In genomic region chr6:25057121-25057520, GRCh38 we compare ENCODE assay signal across 16 cellular contexts.
A peak's percentile ranks its signal among the peaks of the same experiment; 100 is the strongest.
DNase-seq lines count a peak whose midpoint lies in the region; ATAC-seq and TF ChIP-seq lines count a peak whose summit lies in the region.
"Had no signal": no experiment of that assay in that cellular context is flagged by ENCODE, and none has a peak within 500 bp of the region (broad histone marks: within the 10 kb centered on the region; RNA-seq: fewer than 3 reads in every experiment).

No MANE protein-coding gene starts in this region.

- no peak for ATAC-seq in CD4-positive, alpha-beta T cell (ENCODE audit: poor library complexity)
- no peak for ATAC-seq in naive B cell (ENCODE audit: low read depth in 2 of 2)
- ATAC-seq in GM18867 (IDR thresholded peaks at IDR 0.05; ENCODE audit: unreplicated experiment): no peak
- ATAC-seq in HG02938 (IDR thresholded peaks at IDR 0.05; ENCODE audit: unreplicated experiment): no peak
- ATAC-seq: A549 had no signal

- CTCF ChIA-PET in activated CD4-positive, alpha-beta T cell treated with anti-CD3 and anti-CD28 coated beads, Interleukin-2, amount 10 ng/mL, durations not matched to agents 7 days and 5 days (lab: Charles Lee): interaction anchor here (1.3 to 1.5 kb wide), 2 partner anchors 14 to 39 kb away, joined by 3 to 4 read pairs; no protein-coding TSS in a partner anchor
- CTCF ChIA-PET in CD4-positive, alpha-beta T cell (lab: Charles Lee): interaction anchor here (1.6 to 1.8 kb wide), 2 partner anchors 14 to 39 kb away, joined by 5 to 10 read pairs; no protein-coding TSS in a partner anchor
- CTCF ChIA-PET in activated CD4-positive, alpha-beta memory T cell treated with anti-CD3 and anti-CD28 coated beads, Interleukin-2, amount 10 ng/mL, durations not matched to agents 7 days and 5 days (lab: Charles Lee): interaction anchor here (0.8 to 6.0 kb wide), 3 partner anchors 14 to 30 kb away, joined by 4 to 87 read pairs (median 54); no protein-coding TSS in a partner anchor

- no peak for TF ChIP-seq CTCF in CD4-positive, alpha-beta T cell (IDR thresholded peaks at IDR 0.05)

- peaks cover 8% of the 10 kb centered on the region for H3K36me3 Mint-ChIP-seq in activated CD4-positive, alpha-beta T cell treated with anti-CD3 and anti-CD28 coated beads, Interleukin-2, amount 10 ng/mL, durations not matched to agents 7 days and 5 days (ENCODE audit: low read depth)
- no peaks in the 10 kb centered on the region for H3K36me3 Mint-ChIP-seq in CD4-positive, alpha-beta T cell (ENCODE audit: low read depth)
- no peaks in the 10 kb centered on the region for H3K36me3 Mint-ChIP-seq in activated CD4-positive, alpha-beta memory T cell treated with anti-CD3 and anti-CD28 coated beads, Interleukin-2, amount 10 ng/mL, durations not matched to agents 7 days and 5 days (ENCODE audit: low read depth)
- no peaks in the 10 kb centered on the region for H3K36me3 Mint-ChIP-seq in naive B cell

- H3K4me1 Mint-ChIP-seq in activated CD4-positive, alpha-beta T cell treated with anti-CD3 and anti-CD28 coated beads, Interleukin-2, amount 10 ng/mL, durations not matched to agents 7 days and 5 days: peaks cover 56% of the 10 kb centered on the region
- H3K4me1 Mint-ChIP-seq in CD4-positive, alpha-beta T cell (ENCODE audit: low read depth): peaks cover 52% of the 10 kb centered on the region
- H3K4me1 Mint-ChIP-seq in activated CD4-positive, alpha-beta memory T cell treated with anti-CD3 and anti-CD28 coated beads, Interleukin-2, amount 10 ng/mL, durations not matched to agents 7 days and 5 days: peaks cover 64% of the 10 kb centered on the region
- H3K4me1 Mint-ChIP-seq in naive B cell: peaks cover 45 to 79% (median 64%) of the 10 kb centered on the region in 3 donors

- peak overlapping the region; percentile 68 for H3K27ac Mint-ChIP-seq in activated CD4-positive, alpha-beta T cell treated with anti-CD3 and anti-CD28 coated beads, Interleukin-2, amount 10 ng/mL, durations not matched to agents 7 days and 5 days
- peak overlapping the region; percentile 75 for H3K27ac Mint-ChIP-seq in CD4-positive, alpha-beta T cell
- H3K27ac Mint-ChIP-seq in activated CD4-positive, alpha-beta memory T cell treated with anti-CD3 and anti-CD28 coated beads, Interleukin-2, amount 10 ng/mL, durations not matched to agents 7 days and 5 days: peak overlapping the region; percentile 95
- peak overlapping the region in 5 of 6 donors; percentile 76 to 98 (median 96) for H3K27ac Mint-ChIP-seq in naive B cell

- no peak for DNase-seq in activated CD4-positive, alpha-beta T cell treated with anti-CD3 and anti-CD28 coated beads, Interleukin-2, amount 10 ng/mL, durations not matched to agents 7 days and 5 days
- DNase-seq in activated CD4-positive, alpha-beta T cell treated with anti-CD3 and anti-CD28 coated beads for 4 hours: no peak
- no peak for DNase-seq in CD4-positive, alpha-beta T cell
- no peak for DNase-seq in activated CD4-positive, alpha-beta memory T cell treated with anti-CD3 and anti-CD28 coated beads, Interleukin-2, amount 10 ng/mL, durations not matched to agents 7 days and 5 days
- DNase-seq in naive B cell (no peak), NCI-H1930 (lab: John Stamatoyannopoulos, UW) (no peak)
- DNase-seq: glutamatergic neuron, NCI-H1417, NCI-H2171 had no signal

- POLR2A ChIA-PET in activated CD4-positive, alpha-beta T cell treated with anti-CD3 and anti-CD28 coated beads, Interleukin-2, amount 10 ng/mL, durations not matched to agents 7 days and 5 days (lab: Charles Lee): no interaction called here
- POLR2A ChIA-PET in CD4-positive, alpha-beta T cell (lab: Charles Lee): interaction anchor here (2.3 to 2.7 kb wide), 2 partner anchors 15 to 30 kb away, joined by 14 to 24 read pairs; no protein-coding TSS in a partner anchor
- POLR2A ChIA-PET in activated CD4-positive, alpha-beta memory T cell treated with anti-CD3 and anti-CD28 coated beads, Interleukin-2, amount 10 ng/mL, durations not matched to agents 7 days and 5 days (lab: Charles Lee): interaction anchor here (0.8 to 2.3 kb wide), 6 partner anchors 14 to 963 kb away, joined by 3 to 24 read pairs (median 12); a partner anchor contains a TSS

- H3K27me3 ChIP-seq in CD4-positive, alpha-beta T cell (ENCODE audit: control insufficient read depth, insufficient read depth, low read length): no peaks in the 10 kb centered on the region
- H3K27me3 ChIP-seq: esophagus muscularis mucosa, vagina had no signal

- intact Hi-C loops in CD4-positive, alpha-beta T cell (cut with DNase I, micrococcal nuclease): no loop called here

- H3K9me3 ChIP-seq in CD4-positive, alpha-beta T cell (ENCODE audit: control insufficient read depth, low read length): no peaks in the 10 kb centered on the region
- H3K9me3 ChIP-seq: A549, esophagus muscularis mucosa, vagina had no signal

- H3K9me3 Mint-ChIP-seq in activated CD4-positive, alpha-beta T cell treated with anti-CD3 and anti-CD28 coated beads, Interleukin-2, amount 10 ng/mL, durations not matched to agents 7 days and 5 days: peaks cover 4% of the 10 kb centered on the region
- H3K9me3 Mint-ChIP-seq in CD4-positive, alpha-beta T cell: no peaks in the 10 kb centered on the region
- no peaks in the 10 kb centered on the region for H3K9me3 Mint-ChIP-seq in activated CD4-positive, alpha-beta memory T cell treated with anti-CD3 and anti-CD28 coated beads, Interleukin-2, amount 10 ng/mL, durations not matched to agents 7 days and 5 days
- H3K9me3 Mint-ChIP-seq in naive B cell: no peaks in the 10 kb centered on the region

- no peaks in the 10 kb centered on the region for H3K27me3 Mint-ChIP-seq in activated CD4-positive, alpha-beta T cell treated with anti-CD3 and anti-CD28 coated beads, Interleukin-2, amount 10 ng/mL, durations not matched to agents 7 days and 5 days
- H3K27me3 Mint-ChIP-seq in CD4-positive, alpha-beta T cell: no peaks in the 10 kb centered on the region
- no peaks in the 10 kb centered on the region for H3K27me3 Mint-ChIP-seq in activated CD4-positive, alpha-beta memory T cell treated with anti-CD3 and anti-CD28 coated beads, Interleukin-2, amount 10 ng/mL, durations not matched to agents 7 days and 5 days
- no peaks in the 10 kb centered on the region for H3K27me3 Mint-ChIP-seq in naive B cell

- H3K4me3 Mint-ChIP-seq in activated CD4-positive, alpha-beta T cell treated with anti-CD3 and anti-CD28 coated beads, Interleukin-2, amount 10 ng/mL, durations not matched to agents 7 days and 5 days: no peak overlapping the region
- peak overlapping the region; percentile 3 for H3K4me3 Mint-ChIP-seq in CD4-positive, alpha-beta T cell
- H3K4me3 Mint-ChIP-seq in activated CD4-positive, alpha-beta memory T cell treated with anti-CD3 and anti-CD28 coated beads, Interleukin-2, amount 10 ng/mL, durations not matched to agents 7 days and 5 days: peak overlapping the region; percentile 28
- peak overlapping the region in 6 of 8 donors; percentile 5 to 59 (median 48) for H3K4me3 Mint-ChIP-seq in naive B cell
- H3K4me3 Mint-ChIP-seq: neural crest cell had no signal

- H3K27ac ChIP-seq in CD4-positive, alpha-beta T cell (ENCODE audit: low read depth, low read length): no peak overlapping the region
- H3K27ac ChIP-seq: A549, esophagus muscularis mucosa, SK-N-MC, vagina had no signal
